Comparison of ENCODE assay signal across 8 cellular contexts in the genomic region with DNA sequence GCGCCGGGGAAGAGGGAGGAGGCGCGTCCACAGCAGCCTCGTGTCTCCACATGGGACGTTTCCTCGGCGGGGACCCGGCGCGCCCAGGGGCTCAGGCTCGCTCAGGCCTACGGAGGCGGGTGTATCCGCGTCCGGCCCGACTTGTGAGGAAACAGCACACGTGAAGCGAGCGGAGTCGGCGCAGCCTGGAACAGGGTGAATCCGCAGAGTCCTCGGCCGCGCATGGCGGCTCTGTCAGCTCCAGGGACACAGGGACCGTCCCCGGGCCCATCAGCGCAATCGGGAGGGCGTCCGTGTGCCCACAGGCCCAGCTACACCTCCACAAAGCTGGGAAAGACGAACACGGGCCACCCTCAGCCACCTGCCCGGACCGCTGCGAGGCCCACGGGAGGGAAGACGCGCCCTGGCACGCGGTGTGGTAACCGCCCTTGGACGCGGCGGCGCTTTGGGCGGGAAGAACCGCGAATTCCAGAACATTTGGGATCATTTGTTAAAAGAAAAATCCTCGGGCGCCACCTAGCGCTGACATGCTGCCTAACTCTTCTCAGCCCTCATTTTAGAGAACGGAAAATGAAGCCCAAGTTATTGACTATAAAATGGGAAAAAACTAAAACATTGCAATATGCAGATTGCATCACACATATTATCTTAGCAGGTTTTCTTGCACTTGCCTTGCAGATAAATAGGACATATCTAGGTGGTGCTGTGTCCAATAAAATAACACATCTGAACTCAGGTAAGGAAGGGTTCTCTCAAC. TPM values are rescaled to one million over a fixed set of nuclear protein-coding genes. Genes with fewer than 3 reads are reported as not detected.
DNase-seq lines count a peak whose midpoint lies in the region; ATAC-seq and TF ChIP-seq lines count a peak whose summit lies in the region.

No MANE protein-coding gene starts in this region.

- no peaks in the 10 kb centered on the region for H3K27me3 ChIP-seq in PC-9 (ENCODE audit: insufficient read depth, low read depth)
- peaks cover 9% of the 10 kb centered on the region for H3K27me3 ChIP-seq in gastroesophageal sphincter
- H3K27me3 ChIP-seq in transverse colon, result peaks cover 3% of the 10 kb centered on the region

- H3K9me3 ChIP-seq in PC-9 (ENCODE audit: insufficient read depth, low read depth) (no peaks in the 10 kb centered on the region), gastroesophageal sphincter (no peaks in the 10 kb centered on the region), transverse colon (no peaks in the 10 kb centered on the region)

- H3K4me3 ChIP-seq in PC-9, result no peak overlapping the region
- H3K4me3 ChIP-seq in gastroesophageal sphincter, result peak overlapping the region in 1 of 2 donors; percentile 40
- H3K4me3 ChIP-seq in transverse colon, result peak overlapping the region in 2 of 4 donors; percentile 27 to 39

- peaks cover 13% of the 10 kb centered on the region for H3K9me3 Mint-ChIP-seq in osteocyte (ENCODE audit: unreplicated experiment)

- ATAC-seq in HG03354 (IDR thresholded peaks at IDR 0.05; ENCODE audit: poor library complexity, severe bottlenecking, unreplicated experiment), result peak; percentile 76
- peak; percentile 80 for ATAC-seq in gastroesophageal sphincter

- H3K27ac ChIP-seq in PC-9, result no peak overlapping the region
- no peak overlapping the region for H3K27ac ChIP-seq in gastroesophageal sphincter
- H3K27ac ChIP-seq in transverse colon, result no peak overlapping the region

- H3K36me3 Mint-ChIP-seq in osteocyte (ENCODE audit: unreplicated experiment), result peaks cover 5% of the 10 kb centered on the region

- no TSS peak for BruUV-seq in PC-9 (replicated peaks; lab: Mats Ljungman, UMichigan)

- TF ChIP-seq EP300 in gastroesophageal sphincter (IDR thresholded peaks at IDR 0.05) (no peak), transverse colon (IDR thresholded peaks at IDR 0.05; ENCODE audit: low read depth) (no peak)

- H3K27me3 Mint-ChIP-seq in osteocyte (ENCODE audit: unreplicated experiment), result no peaks in the 10 kb centered on the region

- TF ChIP-seq CTCF in PC-9 (conservative IDR thresholded peaks at IDR 0.05) (peak; percentile 93), gastroesophageal sphincter (IDR thresholded peaks at IDR 0.05) (peak; percentile 69 to 88 (median 76)), osteocyte (IDR thresholded peaks at IDR 0.05) (peak; percentile 92), transverse colon (IDR thresholded peaks at IDR 0.05) (peak; percentile 77 to 85 (median 81))

- POLR2A ChIA-PET in PC-9 (lab: Charles Lee; ENCODE audit: unreplicated experiment), result no interaction called here

- H3K4me1 ChIP-seq in PC-9 (replicated peaks; ENCODE audit: insufficient read depth) (peaks cover 8% of the 10 kb centered on the region), gastroesophageal sphincter (peaks cover 0 to 12% (median 4%) of the 10 kb centered on the region in 3 donors), transverse colon (peaks cover 0 to 6% (median 3%) of the 10 kb centered on the region in 4 donors)

- peaks cover 12% of the 10 kb centered on the region for H3K4me1 Mint-ChIP-seq in osteocyte (ENCODE audit: unreplicated experiment)

- no peak overlapping the region for H3K27ac Mint-ChIP-seq in osteocyte (ENCODE audit: unreplicated experiment)

- H3K79me2 ChIP-seq in PC-9 (ENCODE audit: low read depth), result no peaks in the 10 kb centered on the region

- H3K9me2 ChIP-seq in PC-9 (ENCODE audit: insufficient read depth), result no peaks in the 10 kb centered on the region

- H4K20me1 ChIP-seq in PC-9 (ENCODE audit: insufficient read depth), result no peaks in the 10 kb centered on the region

- H3K4me3 Mint-ChIP-seq in osteocyte (ENCODE audit: unreplicated experiment), result no peak overlapping the region

- no peak overlapping the region for H2AFZ ChIP-seq in PC-9

- H3F3A ChIP-seq in PC-9 (ENCODE audit: insufficient read depth, low read depth), result peaks cover 19% of the 10 kb centered on the region

- in situ Hi-C loops in transverse colon (cut with MboI; ENCODE audit: low pct_ligation_motif_present in 1 of 4, low pct_unique_long_range_greater_than_20kb in 1 of 4, low sequenced_read_pairs in 3 of 4), result loop anchor here in 1 of 4 donors (10.0 kb wide), 1 partner anchor 382 kb away; no protein-coding TSS in a partner anchor

- H3K36me3 ChIP-seq in PC-9 (ENCODE audit: low read depth) (no peaks in the 10 kb centered on the region), gastroesophageal sphincter (no peaks in the 10 kb centered on the region), transverse colon (no peaks in the 10 kb centered on the region)

- 0% methylated on average over 1 to 6 of the region's 56 CpGs for WGBS in gastroesophageal sphincter (ENCODE audit: low coverage in 1 of 2), 2 donors
- WGBS in transverse colon (ENCODE audit: low coverage in 1 of 2), 2 donors, result 0 to 43% methylated on average over 1 to 56 of the region's 56 CpGs

- peak overlapping the region; percentile 1; the same call in 1 of the 2 replicates for H3K4me2 ChIP-seq in PC-9

- CTCF ChIA-PET in PC-9 (lab: Charles Lee), result no interaction called here

- intact Hi-C loops in PC-9 (cut with micrococcal nuclease; ENCODE audit: unreplicated experiment) (loop anchor here (1.0 to 2.0 kb wide), 2 partner anchors 391 to 464 kb away; no protein-coding TSS in a partner anchor), transverse colon (cut with DNase I; ENCODE audit: low total_unique reads) (no loop called here)

- peak; percentile 21 for DNase-seq in NCI-H146 (lab: John Stamatoyannopoulos, UW)
- DNase-seq in NCI-H146 treated with DMSO at 0.1 percent for 48 hours (lab: John Stamatoyannopoulos, UW; ENCODE audit: unreplicated experiment), result no peak
- peak; percentile 41 to 43 for DNase-seq in PC-9
- peak; percentile 57 for DNase-seq in activated naive CD4-positive, alpha-beta T cell treated with Interleukin-2 at 50 U/mL for 16 hours
- DNase-seq in osteocyte (ENCODE audit: extremely low spot score, unreplicated experiment), result no peak
- peak; percentile 62 for DNase-seq in transverse colon

- TF ChIP-seq POLR2A in gastroesophageal sphincter (IDR thresholded peaks at IDR 0.05), result no peak
- TF ChIP-seq POLR2A in transverse colon (IDR thresholded peaks at IDR 0.05), result no peak

RNA-seq across cellular contexts. Expression of a gene that starts 40.4 kb away (rescaled TPM):
- total RNA-seq in PC-9 (2021) (30.5 and 32.4 TPM in 2 replicates), gastroesophageal sphincter (10 to 100 TPM; 10.6 to 32.7 (median 18.8) TPM), osteocyte (28.0 and 32.8 TPM in 2 replicates), transverse colon (10 to 100 TPM; 11.0 to 31.0 (median 14.5) TPM)

Comparison
In these comparisons a context has a peak if more than half of its experiments do, and no peak if none do; other contexts are left out.
1. DNase-seq: peak in NCI-H146 (single experiment), PC-9 (2 of 2), activated naive CD4-positive, alpha-beta T cell treated with Interleukin-2 at 50 U/mL for 16 hours (single experiment) and transverse colon (single experiment); none in NCI-H146 treated with DMSO at 0.1 percent for 48 hours (single experiment) and osteocyte (single experiment).
2. Peak in every context shown above with its lines, with median percentiles within 50 percentile points of each other: CTCF ChIP-seq.